In the genomic region with DNA sequence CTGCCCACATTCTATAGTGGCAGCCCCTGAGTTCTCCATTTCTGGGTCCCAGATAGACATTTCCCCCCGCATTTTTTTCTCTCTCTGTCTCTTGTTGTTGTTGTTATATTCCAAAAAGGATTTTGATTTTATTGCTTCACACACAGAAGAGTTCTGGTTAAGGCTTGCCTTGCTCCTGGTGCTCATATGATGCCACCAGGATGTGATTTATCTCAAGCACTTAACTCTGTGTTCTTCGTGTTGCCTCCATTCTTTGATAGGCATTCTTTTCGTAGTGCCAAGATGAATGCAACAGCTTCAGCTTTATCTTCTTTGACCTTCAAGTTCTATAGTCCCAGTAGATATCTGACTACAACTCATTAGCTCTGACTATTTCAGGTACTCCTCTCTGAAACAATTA, we compare ENCODE assay signal across 10 cellular contexts. TPM values are rescaled to one million over a fixed set of nuclear protein-coding genes. Genes with fewer than 3 reads are reported as not detected.
DNase-seq lines count a peak whose midpoint lies in the region; ATAC-seq and TF ChIP-seq lines count a peak whose summit lies in the region.
"Had no signal": no experiment of that assay in that cellular context is flagged by ENCODE, and none has a peak within 500 bp of the region (broad histone marks: within the 10 kb centered on the region; RNA-seq: fewer than 3 reads in every experiment).

No MANE protein-coding gene starts in this region.

- DNase-seq in heart right ventricle (no peak), Right ventricle myocardium superior (no peak), foreskin keratinocyte (no peak), uterus (no peak), retina (no peak)
- DNase-seq in stimulated activated CD4-positive, alpha-beta T cell treated with anti-CD3 and anti-CD28 coated beads, Interleukin-4, amount 100 ng/mL, for 24 hours = no peak
- no peak for DNase-seq in stimulated activated CD4-positive, alpha-beta T cell treated with anti-CD3 and anti-CD28 coated beads, Interleukin-2, amount 100 ng/mL, for 24 hours
- DNase-seq: activated CD4-positive, alpha-beta memory T cell treated with anti-CD3 and anti-CD28 coated beads, Interleukin-2, amount 10 ng/mL, durations not matched to agents 7 days and 5 days; activated naive CD4-positive, alpha-beta T cell treated with Interleukin-2 at 50 U/mL for 16 hours had no signal

- H3K36me3 ChIP-seq in heart right ventricle (peaks cover 0 to 30% (median 10%) of the 10 kb centered on the region in 9 donors), parathyroid adenoma (ENCODE audit: control insufficient read depth, insufficient read depth, low read length) (no peaks in the 10 kb centered on the region), uterus (no peaks in the 10 kb centered on the region)

- intact Hi-C loops in heart right ventricle (cut with DNase I) (no loop called here), Right ventricle myocardium superior (cut with DNase I) (no loop called here), uterus (cut with DNase I; ENCODE audit: low total_unique reads) (no loop called here)

- no peaks in the 10 kb centered on the region for H3K9me3 ChIP-seq in heart right ventricle
- H3K9me3 ChIP-seq in parathyroid adenoma (ENCODE audit: control insufficient read depth, low read length) = no peaks in the 10 kb centered on the region
- H3K9me3 ChIP-seq in uterus = no peaks in the 10 kb centered on the region

- H3K79me2 ChIP-seq in parathyroid adenoma = peaks cover 6% of the 10 kb centered on the region

- no peak overlapping the region for H3K4me3 ChIP-seq in heart right ventricle
- no peak overlapping the region for H3K4me3 ChIP-seq in parathyroid adenoma (ENCODE audit: low read depth, low read length)
- H3K4me3 ChIP-seq in uterus = no peak overlapping the region

- H3K4me2 ChIP-seq in parathyroid adenoma (ENCODE audit: low read length) = no peak overlapping the region

- TF ChIP-seq POLR2A in uterus (IDR thresholded peaks at IDR 0.05) = no peak

- TF ChIP-seq CTCF in heart right ventricle (IDR thresholded peaks at IDR 0.05) (no peak), foreskin keratinocyte (conservative IDR thresholded peaks at IDR 0.05) (no peak), parathyroid adenoma (IDR thresholded peaks at IDR 0.05) (no peak), uterus (IDR thresholded peaks at IDR 0.05) (no peak)

- H3K4me1 ChIP-seq in heart right ventricle (peaks cover 40 to 78% (median 66%) of the 10 kb centered on the region in 9 donors), foreskin keratinocyte (peaks cover 33% of the 10 kb centered on the region), parathyroid adenoma (peaks cover 9% of the 10 kb centered on the region), uterus (peaks cover 14 to 44% of the 10 kb centered on the region in 2 donors)

- no peak overlapping the region for H3K9ac ChIP-seq in parathyroid adenoma

- H3K27ac ChIP-seq in heart right ventricle = peak overlapping the region; percentile 35 to 97 (median 90)
- peak overlapping the region; percentile 57 for H3K27ac ChIP-seq in foreskin keratinocyte
- peak overlapping the region; percentile 9 for H3K27ac ChIP-seq in parathyroid adenoma
- H3K27ac ChIP-seq in uterus = peak overlapping the region; percentile 91 to 92

- H3K27me3 ChIP-seq in heart right ventricle (no peaks in the 10 kb centered on the region), foreskin keratinocyte (no peaks in the 10 kb centered on the region), parathyroid adenoma (ENCODE audit: control insufficient read depth, insufficient read depth, low read length) (no peaks in the 10 kb centered on the region), uterus (no peaks in the 10 kb centered on the region)

- no peak overlapping the region for H2AFZ ChIP-seq in parathyroid adenoma

- WGBS in heart right ventricle, 2 donors = 39 to 54% methylated on average over 3 of the region's 3 CpGs

- no peak for ATAC-seq in heart right ventricle
- no peak for ATAC-seq in Right ventricle myocardium superior (ENCODE audit: poor library complexity)
- ATAC-seq in foreskin keratinocyte = no peak

RNA-seq across cellular contexts. Expression of a gene that starts 9.1 kb away (rescaled TPM):
- 10 to 100 TPM; 12.5 to 44.2 (median 22.5) TPM for total RNA-seq in heart right ventricle
- 10 to 100 TPM; 26.1 to 39.9 TPM for polyA plus RNA-seq in heart right ventricle
- 12.6 TPM for total RNA-seq in Right ventricle myocardium superior
- 1,046 and 1,112 TPM in 2 replicates for total RNA-seq in foreskin keratinocyte
- polyA plus RNA-seq in foreskin keratinocyte = 633 and 656 TPM in 2 replicates
- 10 to 100 TPM; 14.3 to 73.1 (median 33.4) TPM for total RNA-seq in uterus

RNA-seq across cellular contexts. Expression of a gene that starts 30.1 kb away (rescaled TPM):
- total RNA-seq in heart right ventricle = 100 to 1,000 TPM; 161 to 337 (median 231) TPM
- 100 to 1,000 TPM in 1 of 2 donors, 10 to 100 TPM in 1; 88.1 to 129 TPM for polyA plus RNA-seq in heart right ventricle
- 250 TPM for total RNA-seq in Right ventricle myocardium superior
- total RNA-seq in foreskin keratinocyte = 7.3 and 7.5 TPM in 2 replicates
- 6.9 and 7.5 TPM in 2 replicates for polyA plus RNA-seq in foreskin keratinocyte
- 10 to 100 TPM; 12.9 to 62.6 (median 32.4) TPM for total RNA-seq in uterus

Comparison
In these comparisons a context has a peak if more than half of its experiments do, and no peak if none do; other contexts are left out.
1. H3K27ac ChIP-seq: peak in every context shown above with its lines; median percentile 92 in uterus; 90 in heart right ventricle; 57 in foreskin keratinocyte; 9 in parathyroid adenoma.
2. RNA of a gene that starts 9.1 kb away (total RNA-seq): 1,046 to 1,112 TPM in foreskin keratinocyte; 14.3 to 73.1 TPM in uterus, 12.5 to 44.2 TPM in heart right ventricle and 12.6 TPM in Right ventricle myocardium superior (single experiment); every median in the first group is over 10 times any median in the second.